ENCODE assay signal across 11 cellular contexts in the genomic region with DNA sequence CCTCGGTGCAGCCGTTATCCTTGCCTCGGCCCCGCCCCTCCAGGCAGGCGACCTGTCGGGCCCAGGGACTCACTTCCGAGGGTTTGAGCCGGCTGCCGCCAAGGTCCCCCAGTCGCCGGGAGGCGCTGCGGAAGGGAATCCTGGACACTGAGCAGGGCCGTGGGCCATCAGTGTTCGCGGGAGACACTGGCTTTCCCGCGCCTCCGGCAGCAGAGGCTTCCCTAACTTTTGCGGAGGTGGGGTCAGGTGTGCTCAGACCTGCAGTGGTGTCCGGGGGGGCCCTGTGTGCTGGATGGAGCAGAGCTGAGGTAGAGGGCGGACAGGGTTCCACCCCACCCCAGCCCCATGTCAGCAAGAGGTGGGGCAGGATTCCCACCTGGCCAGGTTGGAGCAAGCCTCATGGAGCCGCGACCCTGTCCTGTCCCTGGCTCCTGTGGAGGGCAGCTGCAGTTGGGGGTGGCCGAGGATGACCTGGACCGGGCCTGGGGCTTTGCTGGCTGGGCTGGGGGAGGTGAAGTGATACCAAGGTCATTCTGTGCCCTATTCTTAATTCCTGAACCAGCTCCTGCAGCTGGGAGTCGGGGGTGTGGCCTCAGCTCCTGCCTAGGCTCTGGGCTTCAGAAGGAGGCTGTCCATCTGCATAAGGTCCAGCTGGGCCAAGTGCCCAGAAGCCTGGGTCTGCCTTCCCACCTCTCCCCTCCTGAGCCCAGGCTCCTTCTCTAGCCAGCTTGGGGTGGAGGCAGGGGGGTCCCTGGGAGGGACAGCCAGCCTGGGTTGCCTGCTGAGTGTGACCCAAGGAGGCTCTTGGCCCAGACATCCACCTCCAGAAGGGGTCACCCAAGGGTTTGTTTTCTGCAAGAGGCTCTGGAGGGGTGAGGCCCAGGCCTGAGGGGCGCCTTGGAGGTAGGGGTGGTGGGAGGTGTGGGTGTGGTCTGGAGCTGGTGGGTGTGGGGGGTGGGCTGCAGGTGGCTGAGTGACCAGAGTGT. TPM values are rescaled to one million over a fixed set of nuclear protein-coding genes. Genes with fewer than 3 reads are reported as not detected.
DNase-seq lines count a peak whose midpoint lies in the region; ATAC-seq, FAIRE-seq and TF ChIP-seq lines count a peak whose summit lies in the region.
"Had no signal": no experiment of that assay in that cellular context is flagged by ENCODE, and none has a peak within 500 bp of the region (broad histone marks: within the 10 kb centered on the region; RNA-seq: fewer than 3 reads in every experiment).

No MANE protein-coding gene starts in this region.

- no peaks in the 10 kb centered on the region for H3F3A ChIP-seq in neural cell (ENCODE audit: insufficient read depth, low read length, poor library complexity, severe bottlenecking)

- peak overlapping the region; percentile 81 to 89 (median 85) for H3K4me3 Mint-ChIP-seq in brain
- no peak overlapping the region for H3K4me3 Mint-ChIP-seq in activated T-helper 1 cell treated with anti-CD3 and anti-CD28 coated beads, Interleukin-12 subunit alpha, Interleukin-12 subunit beta, Interleukin-2, Interleukin-4 antibody, amounts not matched to agents 30 ng/mL and 10 ng/mL and 1 ng/mL, durations not matched to agents 14 hours and 24 hours and 36 hours

- H3K9me2 ChIP-seq in neural cell (ENCODE audit: insufficient read depth, low read length), result no peaks in the 10 kb centered on the region

- H3K4me3 ChIP-seq in neural cell (ENCODE audit: low read length), result peak overlapping the region; percentile 91

- TF ChIP-seq RAD21 in neural cell (conservative IDR thresholded peaks at IDR 0.05), result peak; percentile 35

- ATAC-seq in HG02798 (IDR thresholded peaks at IDR 0.05; ENCODE audit: poor library complexity, unreplicated experiment), result no peak
- ATAC-seq: left cardiac atrium had no signal

- peak; percentile 25 for DNase-seq in NCI-H1105 (lab: John Stamatoyannopoulos, UW)
- no peak for DNase-seq in NCI-H1105 treated with DMSO at 0.1 percent for 48 hours (lab: John Stamatoyannopoulos, UW)
- DNase-seq in HTR-8/SVneo (ENCODE audit: insufficient read length, low spot score), result no peak
- no peak for DNase-seq in central memory CD4-positive, alpha-beta T cell
- no peak for DNase-seq in activated T-helper 1 cell treated with anti-CD3 and anti-CD28 coated beads, Interleukin-12 subunit alpha, Interleukin-12 subunit beta, Interleukin-2, Interleukin-4 antibody, amounts not matched to agents 30 ng/mL and 10 ng/mL and 1 ng/mL, durations not matched to agents 14 hours and 24 hours and 36 hours (ENCODE audit: low spot score)
- DNase-seq: activated CD4-positive, CD25-positive, alpha-beta regulatory T cell treated with anti-CD3 and anti-CD28 coated beads, Interleukin-2, amount 50 U/mL, for 72 hours; left cardiac atrium; tibial artery had no signal

- H3K9me3 Mint-ChIP-seq in brain, result no peaks in the 10 kb centered on the region
- H3K9me3 Mint-ChIP-seq in activated T-helper 1 cell treated with anti-CD3 and anti-CD28 coated beads, Interleukin-12 subunit alpha, Interleukin-12 subunit beta, Interleukin-2, Interleukin-4 antibody, amounts not matched to agents 30 ng/mL and 10 ng/mL and 1 ng/mL, durations not matched to agents 14 hours and 24 hours and 36 hours, result no peaks in the 10 kb centered on the region

- TF ChIP-seq EP300 in neural cell (conservative IDR thresholded peaks at IDR 0.05; ENCODE audit: poor library complexity, severe bottlenecking), result no peak

- peaks cover 52% of the 10 kb centered on the region for H3K4me1 Mint-ChIP-seq in brain
- H3K4me1 Mint-ChIP-seq in activated T-helper 1 cell treated with anti-CD3 and anti-CD28 coated beads, Interleukin-12 subunit alpha, Interleukin-12 subunit beta, Interleukin-2, Interleukin-4 antibody, amounts not matched to agents 30 ng/mL and 10 ng/mL and 1 ng/mL, durations not matched to agents 14 hours and 24 hours and 36 hours (ENCODE audit: low read depth), result no peaks in the 10 kb centered on the region

- H3K9me3 ChIP-seq in neural cell (ENCODE audit: low read length), result no peaks in the 10 kb centered on the region
- H3K9me3 ChIP-seq: tibial artery had no signal

- peak overlapping the region; percentile 84 for H3K4me2 ChIP-seq in neural cell (ENCODE audit: low read length)

- H4K20me1 ChIP-seq in neural cell (ENCODE audit: insufficient read depth), result no peaks in the 10 kb centered on the region

- intact Hi-C loops in activated T-helper 1 cell treated with anti-CD3 and anti-CD28 coated beads, Interleukin-12 subunit alpha, Interleukin-12 subunit beta, Interleukin-2, Interleukin-4 antibody, amounts not matched to agents 30 ng/mL and 10 ng/mL and 1 ng/mL, durations not matched to agents 14 hours and 24 hours and 36 hours (cut with micrococcal nuclease), result no loop called here

- no peak overlapping the region for H3K27ac ChIP-seq in neural cell (ENCODE audit: low read length)
- H3K27ac ChIP-seq: tibial artery had no signal

- no peak for TF ChIP-seq CTCF in brain (conservative IDR thresholded peaks at IDR 0.05)
- TF ChIP-seq CTCF in neural cell (IDR thresholded peaks at IDR 0.05; ENCODE audit: poor library complexity, severe bottlenecking), result peak; percentile 39

- H3K27me3 ChIP-seq in neural cell (ENCODE audit: insufficient read depth, low read depth, low read length), result peaks cover 5% of the 10 kb centered on the region

- no peaks in the 10 kb centered on the region for H3K36me3 Mint-ChIP-seq in brain
- no peaks in the 10 kb centered on the region for H3K36me3 Mint-ChIP-seq in activated T-helper 1 cell treated with anti-CD3 and anti-CD28 coated beads, Interleukin-12 subunit alpha, Interleukin-12 subunit beta, Interleukin-2, Interleukin-4 antibody, amounts not matched to agents 30 ng/mL and 10 ng/mL and 1 ng/mL, durations not matched to agents 14 hours and 24 hours and 36 hours (ENCODE audit: low read depth)

- H3K27ac Mint-ChIP-seq in brain, result no peak overlapping the region
- no peak overlapping the region for H3K27ac Mint-ChIP-seq in activated T-helper 1 cell treated with anti-CD3 and anti-CD28 coated beads, Interleukin-12 subunit alpha, Interleukin-12 subunit beta, Interleukin-2, Interleukin-4 antibody, amounts not matched to agents 30 ng/mL and 10 ng/mL and 1 ng/mL, durations not matched to agents 14 hours and 24 hours and 36 hours

- peak overlapping the region; percentile 64 for H3K9ac ChIP-seq in neural cell (ENCODE audit: low read length)

- H3K36me3 ChIP-seq in neural cell (ENCODE audit: insufficient read depth, low read length), result no peaks in the 10 kb centered on the region

- no peak overlapping the region for H2AFZ ChIP-seq in neural cell (ENCODE audit: low read depth, low read length)

- H3K79me2 ChIP-seq in neural cell (replicated peaks; ENCODE audit: insufficient read depth, low read length), result no peaks in the 10 kb centered on the region

- H3K27me3 Mint-ChIP-seq in brain, result peaks cover 7% of the 10 kb centered on the region
- peaks cover 4% of the 10 kb centered on the region for H3K27me3 Mint-ChIP-seq in activated T-helper 1 cell treated with anti-CD3 and anti-CD28 coated beads, Interleukin-12 subunit alpha, Interleukin-12 subunit beta, Interleukin-2, Interleukin-4 antibody, amounts not matched to agents 30 ng/mL and 10 ng/mL and 1 ng/mL, durations not matched to agents 14 hours and 24 hours and 36 hours (ENCODE audit: insufficient read depth)

- FAIRE-seq in HTR-8/SVneo (lab: Jason Lieb, UNC), result peak; percentile 16

TF ChIP-seq in neural cell, 6 proteins besides CTCF, POLR2A, EP300 and RAD21:
- TF ChIP-seq SMC3 (conservative IDR thresholded peaks at IDR 0.05; ENCODE audit: poor library complexity), result peak; percentile 34
- no peak for TF ChIP-seq POLR2AphosphoS5 (IDR thresholded peaks at IDR 0.05)

RNA-seq across cellular contexts. Expression of gene TSPAN4, which starts 8.4 kb away (rescaled TPM):
- polyA plus RNA-seq in brain (ENCODE audit: insufficient read depth, low read depth, low replicate concordance), result 23.3 TPM
- polyA plus RNA-seq in neural cell, result 68.1 and 68.3 TPM in 2 replicates
- polyA minus RNA-seq in neural cell, result 22.8 and 28.7 TPM in 2 replicates
- total RNA-seq in activated T-helper 1 cell treated with anti-CD3 and anti-CD28 coated beads, Interleukin-12 subunit alpha, Interleukin-12 subunit beta, Interleukin-2, Interleukin-4 antibody, amounts not matched to agents 30 ng/mL and 10 ng/mL and 1 ng/mL, durations not matched to agents 14 hours and 24 hours and 36 hours, result 12.8 and 13.9 TPM in 2 replicates

RNA-seq across cellular contexts. Expression of gene POLR2L, which starts 8.7 kb away (rescaled TPM):
- polyA plus RNA-seq in brain (ENCODE audit: insufficient read depth, low read depth, low replicate concordance) (104 TPM), neural cell (50.6 and 62.3 TPM in 2 replicates)
- polyA minus RNA-seq in neural cell, result 7.8 and 9.4 TPM in 2 replicates
- total RNA-seq in activated T-helper 1 cell treated with anti-CD3 and anti-CD28 coated beads, Interleukin-12 subunit alpha, Interleukin-12 subunit beta, Interleukin-2, Interleukin-4 antibody, amounts not matched to agents 30 ng/mL and 10 ng/mL and 1 ng/mL, durations not matched to agents 14 hours and 24 hours and 36 hours, result 114 and 126 TPM in 2 replicates

RNA-seq across cellular contexts. Expression of gene CD151, which starts 18.3 kb away (rescaled TPM):
- polyA plus RNA-seq in brain (ENCODE audit: insufficient read depth, low read depth, low replicate concordance) (114 TPM), neural cell (70.8 and 80.1 TPM in 2 replicates)
- polyA minus RNA-seq in neural cell, result 39.7 and 39.8 TPM in 2 replicates
- 80.6 and 82.3 TPM in 2 replicates for total RNA-seq in activated T-helper 1 cell treated with anti-CD3 and anti-CD28 coated beads, Interleukin-12 subunit alpha, Interleukin-12 subunit beta, Interleukin-2, Interleukin-4 antibody, amounts not matched to agents 30 ng/mL and 10 ng/mL and 1 ng/mL, durations not matched to agents 14 hours and 24 hours and 36 hours

RNA-seq across cellular contexts. Expression of gene CRACR2B, which starts 23.4 kb away (rescaled TPM):
- 3.1 TPM for polyA plus RNA-seq in brain (ENCODE audit: insufficient read depth, low read depth, low replicate concordance)
- 1.2 and 6.5 TPM in 2 replicates for polyA plus RNA-seq in neural cell
- polyA minus RNA-seq in neural cell, result 0.49 and 1.5 TPM in 2 replicates
- total RNA-seq in activated T-helper 1 cell treated with anti-CD3 and anti-CD28 coated beads, Interleukin-12 subunit alpha, Interleukin-12 subunit beta, Interleukin-2, Interleukin-4 antibody, amounts not matched to agents 30 ng/mL and 10 ng/mL and 1 ng/mL, durations not matched to agents 14 hours and 24 hours and 36 hours, result 1.1 and 1.3 TPM in 2 replicates

RNA-seq across cellular contexts. Expression of gene PNPLA2, which starts 32.4 kb away (rescaled TPM):
- polyA plus RNA-seq in brain (ENCODE audit: insufficient read depth, low read depth, low replicate concordance) (67.9 TPM), neural cell (7.3 and 7.8 TPM in 2 replicates)
- 6.5 and 8.8 TPM in 2 replicates for polyA minus RNA-seq in neural cell
- 63.3 and 64.0 TPM in 2 replicates for total RNA-seq in activated T-helper 1 cell treated with anti-CD3 and anti-CD28 coated beads, Interleukin-12 subunit alpha, Interleukin-12 subunit beta, Interleukin-2, Interleukin-4 antibody, amounts not matched to agents 30 ng/mL and 10 ng/mL and 1 ng/mL, durations not matched to agents 14 hours and 24 hours and 36 hours
